9 cellular contexts compared by ENCODE assay signal in the genomic region with DNA sequence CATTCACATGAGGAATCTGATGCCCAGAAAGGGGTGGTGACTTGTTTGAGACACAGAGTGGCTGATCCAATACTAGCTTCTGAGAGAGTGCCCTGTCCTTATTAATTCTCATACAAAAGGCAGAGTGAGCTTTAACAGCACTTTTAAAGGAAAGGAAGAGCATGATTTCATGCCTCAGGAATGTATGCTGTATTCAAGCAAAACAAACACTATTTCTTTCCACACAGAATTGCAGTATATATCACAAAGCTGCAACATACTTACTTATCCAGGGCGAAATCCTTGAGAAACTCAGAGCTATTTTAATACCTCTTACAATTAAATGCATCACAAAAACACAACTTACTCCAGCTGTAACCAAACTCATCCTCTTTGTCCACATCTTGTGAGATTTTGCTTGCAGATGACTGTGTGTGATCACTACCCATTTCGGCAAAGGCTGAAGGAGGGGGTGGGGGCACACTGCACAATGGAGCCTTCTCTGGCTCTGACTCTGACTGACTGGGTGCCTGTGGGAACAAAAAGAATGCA.
A peak's percentile ranks its signal among the peaks of the same experiment; 100 is the strongest.
DNase-seq lines count a peak whose midpoint lies in the region; ATAC-seq and TF ChIP-seq lines count a peak whose summit lies in the region.
"Had no signal": no experiment of that assay in that cellular context is flagged by ENCODE, and none has a peak within 500 bp of the region (broad histone marks: within the 10 kb centered on the region; RNA-seq: fewer than 3 reads in every experiment).

No MANE protein-coding gene starts in this region.

- DNase-seq in A172 (ENCODE audit: low spot score) = peak; percentile 81
- DNase-seq in chondrocyte (ENCODE audit: low spot score) = no peak
- DNase-seq in lower lobe of right lung = no peak
- DNase-seq in HEK293T (ENCODE audit: extremely low spot score) = no peak
- no peak for DNase-seq in T-helper 17 cell
- DNase-seq: AML-193 had no signal

- H3K9me3 Mint-ChIP-seq in chondrocyte (ENCODE audit: low read depth) = no peaks in the 10 kb centered on the region

- CTCF ChIA-PET in HEK293T (lab: Yijun Ruan, JAX) = no interaction called here

- H3K27ac Mint-ChIP-seq in chondrocyte (ENCODE audit: unreplicated experiment) (peak overlapping the region; percentile 99), T-helper 17 cell (no peak overlapping the region)

- peaks cover 15% of the 10 kb centered on the region for H3K36me3 ChIP-seq in lower lobe of right lung

- TF ChIP-seq RAD21 in Ishikawa (IDR thresholded peaks at IDR 0.05; ENCODE audit: low read depth) = no peak

- POLR2A ChIA-PET in HEK293T (lab: Yijun Ruan, JAX) = no interaction called here

- intact Hi-C loops in lower lobe of right lung (cut with DNase I) = no loop called here

- H3K4me1 ChIP-seq in lower lobe of right lung = peaks cover 4% of the 10 kb centered on the region

- H3K9me3 ChIP-seq in lower lobe of right lung (no peaks in the 10 kb centered on the region), T-helper 17 cell (ENCODE audit: control insufficient read depth, low read length, poor library complexity, severe bottlenecking) (no peaks in the 10 kb centered on the region)

- ATAC-seq in lower lobe of right lung (peak; percentile 21 to 34), T-helper 17 cell (no peak), HG03280 (IDR thresholded peaks at IDR 0.05; ENCODE audit: unreplicated experiment) (no peak), HG03025 (IDR thresholded peaks at IDR 0.05; ENCODE audit: low FRiP score, unreplicated experiment) (no peak)

- TF ChIP-seq CTCF in chondrocyte (IDR thresholded peaks at IDR 0.05) (no peak), lower lobe of right lung (IDR thresholded peaks at IDR 0.05) (no peak)

- no peak overlapping the region for H3K4me3 ChIP-seq in lower lobe of right lung

- H3K36me3 Mint-ChIP-seq in chondrocyte (ENCODE audit: low read depth) = peaks cover 15% of the 10 kb centered on the region
- no peaks in the 10 kb centered on the region for H3K36me3 Mint-ChIP-seq in T-helper 17 cell (ENCODE audit: low read depth)

- TF ChIP-seq EP300 in Ishikawa (IDR thresholded peaks at IDR 0.05; ENCODE audit: borderline replicate concordance) = no peak

- no peaks in the 10 kb centered on the region for H3K27me3 ChIP-seq in lower lobe of right lung (ENCODE audit: low read depth)

- H3K27me3 Mint-ChIP-seq in chondrocyte (ENCODE audit: low read depth) = no peaks in the 10 kb centered on the region
- H3K27me3 Mint-ChIP-seq in T-helper 17 cell = no peaks in the 10 kb centered on the region

- H3K4me1 Mint-ChIP-seq in chondrocyte (ENCODE audit: low read depth) (peaks cover 45% of the 10 kb centered on the region), T-helper 17 cell (no peaks in the 10 kb centered on the region)

- no peak overlapping the region for H3K27ac ChIP-seq in lower lobe of right lung

- H3K4me3 Mint-ChIP-seq in chondrocyte (ENCODE audit: unreplicated experiment) (peak overlapping the region; percentile 64), T-helper 17 cell (no peak overlapping the region)

TF ChIP-seq in Ishikawa, 13 proteins besides CTCF, POLR2A, EP300 and RAD21:
- peak; percentile 51; the same call in 1 of the 2 replicates for TF ChIP-seq TEAD4 (IDR thresholded peaks at IDR 0.05)
- TF ChIP-seq, protein P1, sequence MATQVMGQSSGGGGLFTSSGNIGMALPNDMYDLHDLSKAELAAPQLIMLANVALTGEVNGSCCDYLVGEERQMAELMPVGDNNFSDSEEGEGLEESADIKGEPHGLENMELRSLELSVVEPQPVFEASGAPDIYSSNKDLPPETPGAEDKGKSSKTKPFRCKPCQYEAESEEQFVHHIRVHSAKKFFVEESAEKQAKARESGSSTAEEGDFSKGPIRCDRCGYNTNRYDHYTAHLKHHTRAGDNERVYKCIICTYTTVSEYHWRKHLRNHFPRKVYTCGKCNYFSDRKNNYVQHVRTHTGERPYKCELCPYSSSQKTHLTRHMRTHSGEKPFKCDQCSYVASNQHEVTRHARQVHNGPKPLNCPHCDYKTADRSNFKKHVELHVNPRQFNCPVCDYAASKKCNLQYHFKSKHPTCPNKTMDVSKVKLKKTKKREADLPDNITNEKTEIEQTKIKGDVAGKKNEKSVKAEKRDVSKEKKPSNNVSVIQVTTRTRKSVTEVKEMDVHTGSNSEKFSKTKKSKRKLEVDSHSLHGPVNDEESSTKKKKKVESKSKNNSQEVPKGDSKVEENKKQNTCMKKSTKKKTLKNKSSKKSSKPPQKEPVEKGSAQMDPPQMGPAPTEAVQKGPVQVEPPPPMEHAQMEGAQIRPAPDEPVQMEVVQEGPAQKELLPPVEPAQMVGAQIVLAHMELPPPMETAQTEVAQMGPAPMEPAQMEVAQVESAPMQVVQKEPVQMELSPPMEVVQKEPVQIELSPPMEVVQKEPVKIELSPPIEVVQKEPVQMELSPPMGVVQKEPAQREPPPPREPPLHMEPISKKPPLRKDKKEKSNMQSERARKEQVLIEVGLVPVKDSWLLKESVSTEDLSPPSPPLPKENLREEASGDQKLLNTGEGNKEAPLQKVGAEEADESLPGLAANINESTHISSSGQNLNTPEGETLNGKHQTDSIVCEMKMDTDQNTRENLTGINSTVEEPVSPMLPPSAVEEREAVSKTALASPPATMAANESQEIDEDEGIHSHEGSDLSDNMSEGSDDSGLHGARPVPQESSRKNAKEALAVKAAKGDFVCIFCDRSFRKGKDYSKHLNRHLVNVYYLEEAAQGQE (IDR thresholded peaks at IDR 0.05; ENCODE audit: low read depth) = no peak
TF ChIP-seq in Ishikawa: peak in this region for 1.

TF ChIP-seq in HEK293T, 16 proteins besides CTCF, POLR2A, EP300 and RAD21:
- TF ChIP-seq LEF1 (IDR thresholded peaks at IDR 0.05; ENCODE audit: borderline replicate concordance) (no peak), FOXK2 (IDR thresholded peaks at IDR 0.05) (no peak), ELF4 (IDR thresholded peaks at IDR 0.05) (no peak), SP1 (IDR thresholded peaks at IDR 0.05) (no peak), SUZ12 (IDR thresholded peaks at IDR 0.05) (no peak), CTBP1 (IDR thresholded peaks at IDR 0.05; ENCODE audit: borderline replicate concordance) (no peak), HDGF (IDR thresholded peaks at IDR 0.05; ENCODE audit: borderline replicate concordance) (no peak), FOXA1 (IDR thresholded peaks at IDR 0.05) (no peak), L3MBTL2 (conservative IDR thresholded peaks at IDR 0.05) (no peak), NFRKB (IDR thresholded peaks at IDR 0.05) (no peak), ZNF384 (IDR thresholded peaks at IDR 0.05) (no peak), ARNT (IDR thresholded peaks at IDR 0.05) (no peak), TARDBP (IDR thresholded peaks at IDR 0.05) (no peak), BHLHE40 (IDR thresholded peaks at IDR 0.05; ENCODE audit: borderline replicate concordance) (no peak), FOXM1 (IDR thresholded peaks at IDR 0.05; ENCODE audit: borderline replicate concordance) (no peak)
- TF ChIP-seq, protein P2, sequence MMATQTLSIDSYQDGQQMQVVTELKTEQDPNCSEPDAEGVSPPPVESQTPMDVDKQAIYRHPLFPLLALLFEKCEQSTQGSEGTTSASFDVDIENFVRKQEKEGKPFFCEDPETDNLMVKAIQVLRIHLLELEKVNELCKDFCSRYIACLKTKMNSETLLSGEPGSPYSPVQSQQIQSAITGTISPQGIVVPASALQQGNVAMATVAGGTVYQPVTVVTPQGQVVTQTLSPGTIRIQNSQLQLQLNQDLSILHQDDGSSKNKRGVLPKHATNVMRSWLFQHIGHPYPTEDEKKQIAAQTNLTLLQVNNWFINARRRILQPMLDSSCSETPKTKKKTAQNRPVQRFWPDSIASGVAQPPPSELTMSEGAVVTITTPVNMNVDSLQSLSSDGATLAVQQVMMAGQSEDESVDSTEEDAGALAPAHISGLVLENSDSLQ (IDR thresholded peaks at IDR 0.05) = no peak

Comparison
In these comparisons a context has a peak if more than half of its experiments do, and no peak if none do; other contexts are left out.
1. ATAC-seq: peak in lower lobe of right lung (2 of 2); none in T-helper 17 cell (single experiment), HG03280 (single experiment) and HG03025 (single experiment).